22 cellular contexts compared by ENCODE assay signal in the genomic region with DNA sequence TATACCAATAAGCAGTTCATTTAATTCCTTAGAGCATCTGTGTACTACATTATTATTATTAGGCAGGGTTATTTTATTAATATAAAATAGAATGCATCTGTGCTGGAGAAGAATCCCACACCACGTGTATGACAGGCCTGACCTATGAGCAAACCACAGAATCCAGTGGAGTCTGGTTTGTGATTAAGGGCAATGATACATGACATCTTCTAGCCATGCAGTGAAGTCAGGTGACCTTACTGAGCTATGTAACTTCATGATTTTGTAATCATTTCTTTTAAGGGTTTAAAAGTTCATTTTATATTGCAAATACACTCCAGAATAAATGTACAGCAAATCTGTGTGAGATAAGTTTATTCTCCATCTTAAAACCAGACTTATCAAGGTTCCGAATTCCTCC.
DNase-seq lines count a peak whose midpoint lies in the region; TF ChIP-seq lines count a peak whose summit lies in the region.
"Had no signal": no experiment of that assay in that cellular context is flagged by ENCODE, and none has a peak within 500 bp of the region (broad histone marks: within the 10 kb centered on the region; RNA-seq: fewer than 3 reads in every experiment).

No MANE protein-coding gene starts in this region.

- H3K27ac ChIP-seq in brain microvascular endothelial cell: no peak overlapping the region
- H3K27ac ChIP-seq: PC-9, uterus had no signal

- H3K4me3 ChIP-seq in brain microvascular endothelial cell (ENCODE audit: low read depth, low read length): no peak overlapping the region
- H3K4me3 ChIP-seq: PC-9, uterus had no signal

- CTCF ChIA-PET in activated CD4-positive, alpha-beta memory T cell treated with anti-CD3 and anti-CD28 coated beads, Interleukin-2, amount 10 ng/mL, durations not matched to agents 7 days and 5 days (lab: Charles Lee): no interaction called here

- H3K4me3 Mint-ChIP-seq in activated CD4-positive, alpha-beta memory T cell treated with anti-CD3 and anti-CD28 coated beads, Interleukin-2, amount 10 ng/mL, durations not matched to agents 7 days and 5 days: no peak overlapping the region
- H3K4me3 Mint-ChIP-seq: activated CD8-positive, alpha-beta T cell treated with anti-CD3 and anti-CD28 coated beads, Interleukin-2, amount 10 ng/mL, durations not matched to agents 7 days and 5 days; activated naive CD8-positive, alpha-beta T cell treated with anti-CD3 and anti-CD28 coated beads, Interleukin-2, amount 10 ng/mL, durations not matched to agents 7 days and 5 days; stimulated activated naive B cell treated with anti-CD40 and anti-IgM and Interleukin-4, amounts not matched to agents 10 μg/mL and 1 μg/mL and 100 μg/mL, for 72 hours had no signal

- no peaks in the 10 kb centered on the region for H3K27me3 Mint-ChIP-seq in activated CD4-positive, alpha-beta memory T cell treated with anti-CD3 and anti-CD28 coated beads, Interleukin-2, amount 10 ng/mL, durations not matched to agents 7 days and 5 days
- H3K27me3 Mint-ChIP-seq: activated naive CD8-positive, alpha-beta T cell treated with anti-CD3 and anti-CD28 coated beads, Interleukin-2, amount 10 ng/mL, durations not matched to agents 7 days and 5 days; stimulated activated naive B cell treated with anti-CD40 and anti-IgM and Interleukin-4, amounts not matched to agents 10 μg/mL and 1 μg/mL and 100 μg/mL, for 72 hours had no signal

- no peak for TF ChIP-seq CTCF in brain microvascular endothelial cell (IDR thresholded peaks at IDR 0.05; ENCODE audit: low read depth, low read length, missing control alignments)

- in situ Hi-C loops in brain microvascular endothelial cell (cut with HindIII; ENCODE audit: low pct_ligation_motif_present, low sequenced_read_pairs): no loop called here

- POLR2A ChIA-PET in activated CD4-positive, alpha-beta memory T cell treated with anti-CD3 and anti-CD28 coated beads, Interleukin-2, amount 10 ng/mL, durations not matched to agents 7 days and 5 days (lab: Charles Lee): no interaction called here

- DNase-seq in HS-5 (ENCODE audit: low read depth): peak; percentile 15
- DNase-seq in brain microvascular endothelial cell: peak; percentile 31
- DNase-seq in iris pigment epithelial cell (ENCODE audit: low read depth): peak; percentile 10
- peak; percentile 2 for DNase-seq in stromal cell of bone marrow (ENCODE audit: low read depth)
- DNase-seq in AML-193 (lab: John Stamatoyannopoulos, UW): no peak
- no peak for DNase-seq in activated CD4-positive, alpha-beta memory T cell treated with anti-CD3 and anti-CD28 coated beads, Interleukin-2, amount 10 ng/mL, durations not matched to agents 7 days and 5 days
- no peak for DNase-seq in NCI-H1417 (lab: John Stamatoyannopoulos, UW)
- DNase-seq: activated CD8-positive, alpha-beta T cell treated with anti-CD3 and anti-CD28 coated beads, Interleukin-2, amount 10 ng/mL, durations not matched to agents 7 days and 5 days; activated effector memory CD4-positive, alpha-beta T cell treated with anti-CD3 and anti-CD28 coated beads, Interleukin-2, amount 50 U/mL, for 16 hours; activated naive CD8-positive, alpha-beta T cell treated with anti-CD3 and anti-CD28 coated beads, Interleukin-2, amount 10 ng/mL, durations not matched to agents 7 days and 5 days; central memory CD4-positive, alpha-beta T cell; dermis blood vessel endothelial cell; KBM-7; kidney; mesendoderm; MM.1S; NCI-H1417 treated with DMSO at 0.1 percent for 48 hours; NCI-H446 treated with DMSO at 0.1 percent for 48 hours; PC-9; Right ventricle myocardium superior; stimulated activated naive B cell treated with anti-CD40 and anti-IgM and Interleukin-4, amounts not matched to agents 10 μg/mL and 1 μg/mL and 100 μg/mL, for 72 hours; uterus had no signal

- H3K9me3 Mint-ChIP-seq in activated CD4-positive, alpha-beta memory T cell treated with anti-CD3 and anti-CD28 coated beads, Interleukin-2, amount 10 ng/mL, durations not matched to agents 7 days and 5 days: no peaks in the 10 kb centered on the region
- H3K9me3 Mint-ChIP-seq: activated naive CD8-positive, alpha-beta T cell treated with anti-CD3 and anti-CD28 coated beads, Interleukin-2, amount 10 ng/mL, durations not matched to agents 7 days and 5 days had no signal

- no peaks in the 10 kb centered on the region for H3K27me3 ChIP-seq in brain microvascular endothelial cell (replicated peaks)
- H3K27me3 ChIP-seq: uterus had no signal

- no peaks in the 10 kb centered on the region for H3K36me3 ChIP-seq in brain microvascular endothelial cell (replicated peaks)
- H3K36me3 ChIP-seq: uterus had no signal

- no peak overlapping the region for H3K27ac Mint-ChIP-seq in activated CD4-positive, alpha-beta memory T cell treated with anti-CD3 and anti-CD28 coated beads, Interleukin-2, amount 10 ng/mL, durations not matched to agents 7 days and 5 days
- H3K27ac Mint-ChIP-seq: activated CD8-positive, alpha-beta T cell treated with anti-CD3 and anti-CD28 coated beads, Interleukin-2, amount 10 ng/mL, durations not matched to agents 7 days and 5 days; activated naive CD8-positive, alpha-beta T cell treated with anti-CD3 and anti-CD28 coated beads, Interleukin-2, amount 10 ng/mL, durations not matched to agents 7 days and 5 days; stimulated activated naive B cell treated with anti-CD40 and anti-IgM and Interleukin-4, amounts not matched to agents 10 μg/mL and 1 μg/mL and 100 μg/mL, for 72 hours had no signal

- H3K36me3 Mint-ChIP-seq in activated CD4-positive, alpha-beta memory T cell treated with anti-CD3 and anti-CD28 coated beads, Interleukin-2, amount 10 ng/mL, durations not matched to agents 7 days and 5 days (ENCODE audit: low read depth): no peaks in the 10 kb centered on the region
- H3K36me3 Mint-ChIP-seq: activated naive CD8-positive, alpha-beta T cell treated with anti-CD3 and anti-CD28 coated beads, Interleukin-2, amount 10 ng/mL, durations not matched to agents 7 days and 5 days; stimulated activated naive B cell treated with anti-CD40 and anti-IgM and Interleukin-4, amounts not matched to agents 10 μg/mL and 1 μg/mL and 100 μg/mL, for 72 hours had no signal

- H3K4me1 Mint-ChIP-seq in activated CD4-positive, alpha-beta memory T cell treated with anti-CD3 and anti-CD28 coated beads, Interleukin-2, amount 10 ng/mL, durations not matched to agents 7 days and 5 days: no peaks in the 10 kb centered on the region
- H3K4me1 Mint-ChIP-seq: activated naive CD8-positive, alpha-beta T cell treated with anti-CD3 and anti-CD28 coated beads, Interleukin-2, amount 10 ng/mL, durations not matched to agents 7 days and 5 days; stimulated activated naive B cell treated with anti-CD40 and anti-IgM and Interleukin-4, amounts not matched to agents 10 μg/mL and 1 μg/mL and 100 μg/mL, for 72 hours had no signal

Comparison
In these comparisons a context has a peak if more than half of its experiments do, and no peak if none do; other contexts are left out.
1. DNase-seq: peak in HS-5 (single experiment), brain microvascular endothelial cell (single experiment), iris pigment epithelial cell (single experiment) and stromal cell of bone marrow (single experiment); none in AML-193 (0 of 2), activated CD4-positive, alpha-beta memory T cell treated with anti-CD3 and anti-CD28 coated beads, Interleukin-2, amount 10 ng/mL, durations not matched to agents 7 days and 5 days (single experiment) and NCI-H1417 (0 of 3).